1 cellular context compared by ENCODE assay signal in genomic region chr9:93064392-93065124, GRCh38.
A peak's percentile ranks its signal among the peaks of the same experiment; 100 is the strongest.
TF ChIP-seq lines count a peak whose summit lies in the region.

No MANE protein-coding gene starts in this region.

TF ChIP-seq in K562, 482 proteins besides CTCF, POLR2A, EP300 and RAD21 (continued from another document and continues in another):
- TF ChIP-seq, protein P1, sequence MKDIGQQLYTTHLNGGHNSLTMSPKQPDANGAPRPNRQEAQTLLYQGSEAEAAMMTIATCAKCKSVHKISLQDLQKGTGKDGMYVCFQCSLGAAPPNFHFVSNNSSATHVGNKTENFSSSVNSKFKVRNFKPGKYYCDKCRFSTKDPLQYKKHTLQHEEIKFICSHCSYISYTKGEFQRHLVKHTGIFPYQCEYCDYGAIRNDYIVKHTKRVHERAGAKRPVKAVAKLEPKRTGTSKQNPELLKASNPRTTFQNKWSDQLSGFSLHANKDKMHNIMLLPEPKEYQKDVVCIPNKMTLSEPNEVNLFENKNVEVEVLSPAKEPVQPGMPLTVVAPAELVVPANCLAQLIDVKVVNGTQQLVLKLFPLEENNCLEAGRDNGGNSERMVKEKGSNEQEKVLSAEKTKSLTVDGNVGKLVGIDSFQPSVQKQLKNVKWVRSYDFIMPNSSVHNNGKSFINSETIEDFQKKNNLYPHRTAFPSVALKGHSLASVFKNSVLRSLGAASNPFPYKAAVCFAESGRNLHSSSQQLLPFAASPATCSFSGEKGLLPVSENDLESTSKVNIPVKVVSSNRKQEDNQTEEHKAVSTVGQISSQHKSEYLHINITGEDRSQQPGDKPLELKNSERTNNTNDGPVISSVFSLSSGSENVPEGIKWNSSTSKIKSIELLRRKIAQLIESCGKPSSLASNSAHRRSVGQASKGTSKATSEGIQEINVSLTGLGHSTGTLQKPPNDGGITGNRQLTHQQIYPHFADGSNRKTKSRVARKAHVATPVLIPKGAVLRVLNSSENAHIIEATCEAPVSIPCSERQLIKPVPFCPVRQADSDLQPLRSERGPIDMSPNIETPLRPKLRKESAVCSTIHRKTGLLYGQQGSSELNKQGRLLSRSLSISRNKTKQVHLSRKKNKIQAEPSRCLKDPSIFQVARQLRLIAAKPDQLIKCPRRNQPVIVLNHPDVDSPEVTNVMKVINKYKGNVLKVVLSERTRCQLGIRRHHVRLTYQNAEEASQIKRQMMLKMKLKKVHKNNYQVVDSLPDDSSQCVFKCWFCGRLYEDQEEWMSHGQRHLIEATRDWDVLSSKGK (CRISPR knock-in tag; IDR thresholded peaks at IDR 0.05): no peak
- TF ChIP-seq, protein P2, sequence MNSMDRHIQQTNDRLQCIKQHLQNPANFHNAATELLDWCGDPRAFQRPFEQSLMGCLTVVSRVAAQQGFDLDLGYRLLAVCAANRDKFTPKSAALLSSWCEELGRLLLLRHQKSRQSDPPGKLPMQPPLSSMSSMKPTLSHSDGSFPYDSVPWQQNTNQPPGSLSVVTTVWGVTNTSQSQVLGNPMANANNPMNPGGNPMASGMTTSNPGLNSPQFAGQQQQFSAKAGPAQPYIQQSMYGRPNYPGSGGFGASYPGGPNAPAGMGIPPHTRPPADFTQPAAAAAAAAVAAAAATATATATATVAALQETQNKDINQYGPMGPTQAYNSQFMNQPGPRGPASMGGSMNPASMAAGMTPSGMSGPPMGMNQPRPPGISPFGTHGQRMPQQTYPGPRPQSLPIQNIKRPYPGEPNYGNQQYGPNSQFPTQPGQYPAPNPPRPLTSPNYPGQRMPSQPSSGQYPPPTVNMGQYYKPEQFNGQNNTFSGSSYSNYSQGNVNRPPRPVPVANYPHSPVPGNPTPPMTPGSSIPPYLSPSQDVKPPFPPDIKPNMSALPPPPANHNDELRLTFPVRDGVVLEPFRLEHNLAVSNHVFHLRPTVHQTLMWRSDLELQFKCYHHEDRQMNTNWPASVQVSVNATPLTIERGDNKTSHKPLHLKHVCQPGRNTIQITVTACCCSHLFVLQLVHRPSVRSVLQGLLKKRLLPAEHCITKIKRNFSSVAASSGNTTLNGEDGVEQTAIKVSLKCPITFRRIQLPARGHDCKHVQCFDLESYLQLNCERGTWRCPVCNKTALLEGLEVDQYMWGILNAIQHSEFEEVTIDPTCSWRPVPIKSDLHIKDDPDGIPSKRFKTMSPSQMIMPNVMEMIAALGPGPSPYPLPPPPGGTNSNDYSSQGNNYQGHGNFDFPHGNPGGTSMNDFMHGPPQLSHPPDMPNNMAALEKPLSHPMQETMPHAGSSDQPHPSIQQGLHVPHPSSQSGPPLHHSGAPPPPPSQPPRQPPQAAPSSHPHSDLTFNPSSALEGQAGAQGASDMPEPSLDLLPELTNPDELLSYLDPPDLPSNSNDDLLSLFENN (IDR thresholded peaks at IDR 0.05; ENCODE audit: low read depth in 2 of 2, low read length in 2 of 2): peak in 1 of 2 experiments; percentile 91; a peak in 2 of 4 replicates
- TF ChIP-seq YY1 (IDR thresholded peaks at IDR 0.05; ENCODE audit: borderline replicate concordance in 1 of 3, control insufficient read depth in 1 of 3, extremely low read depth in 1 of 3, insufficient read depth in 3 of 3, insufficient read length in 1 of 3, insufficient replicate concordance in 2 of 3, low read depth in 1 of 3, low read length in 2 of 3) (peak in 1 of 3 experiments; percentile 31), CHCHD3 (CRISPR knock-in tag; IDR thresholded peaks at IDR 0.05) (no peak), TAL1 (IDR thresholded peaks at IDR 0.05) (peak; percentile 21; the same call in 1 of the 2 replicates), ATF7 (IDR thresholded peaks at IDR 0.05) (peak; percentile 76), SPI1 (IDR thresholded peaks at IDR 0.05; ENCODE audit: borderline replicate concordance, low read depth, low read length) (peak; percentile 67; the same call in 1 of the 2 replicates), HCFC1 (IDR thresholded peaks at IDR 0.05; ENCODE audit: low read depth, low read length) (peak; percentile 62), NFYB (IDR thresholded peaks at IDR 0.05; ENCODE audit: extremely low read depth, insufficient read length) (no peak), CREM (IDR thresholded peaks at IDR 0.05; ENCODE audit: low read depth) (peak; percentile 60), RFX1 (IDR thresholded peaks at IDR 0.05) (no peak), NCOR1 (IDR thresholded peaks at IDR 0.05) (peak; percentile 34; the same call in 1 of the 2 replicates), ETV1 (tag; conservative IDR thresholded peaks at IDR 0.05; ENCODE audit: low read depth) (peak; percentile 99), CREB1 (IDR thresholded peaks at IDR 0.05) (no peak; the same call in 1 of the 2 replicates), CREB1 (CRISPR knock-in tag; IDR thresholded peaks at IDR 0.05) (0 out of 2 replicates have a peak, but pooled peaks have one; percentile 46), RNF2 (IDR thresholded peaks at IDR 0.05) (peak; percentile 83; the same call in 1 of the 2 replicates), BACH1 (tag; IDR thresholded peaks at IDR 0.05) (no peak), ARID2 (IDR thresholded peaks at IDR 0.05) (no peak), XRCC3 (IDR thresholded peaks at IDR 0.05) (no peak), ZBTB33 (CRISPR knock-in tag; IDR thresholded peaks at IDR 0.05) (peak; percentile 79), GATAD2A (IDR thresholded peaks at IDR 0.05) (no peak), PPARD (CRISPR knock-in tag; IDR thresholded peaks at IDR 0.05) (no peak), NFXL1 (CRISPR knock-in tag; IDR thresholded peaks at IDR 0.05) (no peak), MAFK (IDR thresholded peaks at IDR 0.05; ENCODE audit: low read length) (peak; percentile 27; the same call in 1 of the 2 replicates), MTA3 (IDR thresholded peaks at IDR 0.05; ENCODE audit: borderline replicate concordance) (peak; percentile 25; the same call in 1 of the 2 replicates), MEF2D (tag; conservative IDR thresholded peaks at IDR 0.05; ENCODE audit: low read depth) (no peak), ETV6 (IDR thresholded peaks at IDR 0.05; ENCODE audit: borderline replicate concordance in 1 of 2, low read depth in 2 of 2, low read length in 1 of 2) (no peak), ETV6 (CRISPR knock-in tag; IDR thresholded peaks at IDR 0.05; ENCODE audit: borderline replicate concordance) (no peak), DPF2 (IDR thresholded peaks at IDR 0.05) (0 out of 2 replicates have a peak, but pooled peaks have one; percentile 20), SMAD4 (CRISPR knock-in tag; conservative IDR thresholded peaks at IDR 0.05) (peak; percentile 92), PRDM10 (IDR thresholded peaks at IDR 0.05; ENCODE audit: partially characterized antibody) (peak; percentile 45), CBX3 (IDR thresholded peaks at IDR 0.05; ENCODE audit: borderline replicate concordance in 1 of 2, low read length in 2 of 2) (peak in 1 of 2 experiments; percentile 37; a peak in 1 of 3 replicates), TARDBP (IDR thresholded peaks at IDR 0.05) (no peak), DMBX1 (CRISPR knock-in tag; IDR thresholded peaks at IDR 0.05; ENCODE audit: borderline replicate concordance) (peak; percentile 69), TBL1XR1 (IDR thresholded peaks at IDR 0.05; ENCODE audit: low read length in 2 of 2) (no peak; a peak in 1 of 4 replicates), ZNF253 (CRISPR knock-in tag; conservative IDR thresholded peaks at IDR 0.05) (no peak)
- TF ChIP-seq, protein P3, sequence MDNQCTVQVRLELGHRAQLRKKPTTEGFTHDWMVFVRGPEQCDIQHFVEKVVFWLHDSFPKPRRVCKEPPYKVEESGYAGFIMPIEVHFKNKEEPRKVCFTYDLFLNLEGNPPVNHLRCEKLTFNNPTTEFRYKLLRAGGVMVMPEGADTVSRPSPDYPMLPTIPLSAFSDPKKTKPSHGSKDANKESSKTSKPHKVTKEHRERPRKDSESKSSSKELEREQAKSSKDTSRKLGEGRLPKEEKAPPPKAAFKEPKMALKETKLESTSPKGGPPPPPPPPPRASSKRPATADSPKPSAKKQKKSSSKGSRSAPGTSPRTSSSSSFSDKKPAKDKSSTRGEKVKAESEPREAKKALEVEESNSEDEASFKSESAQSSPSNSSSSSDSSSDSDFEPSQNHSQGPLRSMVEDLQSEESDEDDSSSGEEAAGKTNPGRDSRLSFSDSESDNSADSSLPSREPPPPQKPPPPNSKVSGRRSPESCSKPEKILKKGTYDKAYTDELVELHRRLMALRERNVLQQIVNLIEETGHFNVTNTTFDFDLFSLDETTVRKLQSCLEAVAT (IDR thresholded peaks at IDR 0.05): peak in 1 of 2 experiments; percentile 100; a peak in 2 of 4 replicates
- TF ChIP-seq, protein P4, sequence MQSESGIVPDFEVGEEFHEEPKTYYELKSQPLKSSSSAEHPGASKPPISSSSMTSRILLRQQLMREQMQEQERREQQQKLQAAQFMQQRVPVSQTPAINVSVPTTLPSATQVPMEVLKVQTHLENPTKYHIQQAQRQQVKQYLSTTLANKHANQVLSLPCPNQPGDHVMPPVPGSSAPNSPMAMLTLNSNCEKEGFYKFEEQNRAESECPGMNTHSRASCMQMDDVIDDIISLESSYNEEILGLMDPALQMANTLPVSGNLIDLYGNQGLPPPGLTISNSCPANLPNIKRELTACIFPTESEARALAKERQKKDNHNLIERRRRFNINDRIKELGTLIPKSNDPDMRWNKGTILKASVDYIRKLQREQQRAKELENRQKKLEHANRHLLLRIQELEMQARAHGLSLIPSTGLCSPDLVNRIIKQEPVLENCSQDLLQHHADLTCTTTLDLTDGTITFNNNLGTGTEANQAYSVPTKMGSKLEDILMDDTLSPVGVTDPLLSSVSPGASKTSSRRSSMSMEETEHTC (IDR thresholded peaks at IDR 0.05): 0 out of 2 replicates have a peak, but pooled peaks have one; percentile 36
- TF ChIP-seq, protein P5, sequence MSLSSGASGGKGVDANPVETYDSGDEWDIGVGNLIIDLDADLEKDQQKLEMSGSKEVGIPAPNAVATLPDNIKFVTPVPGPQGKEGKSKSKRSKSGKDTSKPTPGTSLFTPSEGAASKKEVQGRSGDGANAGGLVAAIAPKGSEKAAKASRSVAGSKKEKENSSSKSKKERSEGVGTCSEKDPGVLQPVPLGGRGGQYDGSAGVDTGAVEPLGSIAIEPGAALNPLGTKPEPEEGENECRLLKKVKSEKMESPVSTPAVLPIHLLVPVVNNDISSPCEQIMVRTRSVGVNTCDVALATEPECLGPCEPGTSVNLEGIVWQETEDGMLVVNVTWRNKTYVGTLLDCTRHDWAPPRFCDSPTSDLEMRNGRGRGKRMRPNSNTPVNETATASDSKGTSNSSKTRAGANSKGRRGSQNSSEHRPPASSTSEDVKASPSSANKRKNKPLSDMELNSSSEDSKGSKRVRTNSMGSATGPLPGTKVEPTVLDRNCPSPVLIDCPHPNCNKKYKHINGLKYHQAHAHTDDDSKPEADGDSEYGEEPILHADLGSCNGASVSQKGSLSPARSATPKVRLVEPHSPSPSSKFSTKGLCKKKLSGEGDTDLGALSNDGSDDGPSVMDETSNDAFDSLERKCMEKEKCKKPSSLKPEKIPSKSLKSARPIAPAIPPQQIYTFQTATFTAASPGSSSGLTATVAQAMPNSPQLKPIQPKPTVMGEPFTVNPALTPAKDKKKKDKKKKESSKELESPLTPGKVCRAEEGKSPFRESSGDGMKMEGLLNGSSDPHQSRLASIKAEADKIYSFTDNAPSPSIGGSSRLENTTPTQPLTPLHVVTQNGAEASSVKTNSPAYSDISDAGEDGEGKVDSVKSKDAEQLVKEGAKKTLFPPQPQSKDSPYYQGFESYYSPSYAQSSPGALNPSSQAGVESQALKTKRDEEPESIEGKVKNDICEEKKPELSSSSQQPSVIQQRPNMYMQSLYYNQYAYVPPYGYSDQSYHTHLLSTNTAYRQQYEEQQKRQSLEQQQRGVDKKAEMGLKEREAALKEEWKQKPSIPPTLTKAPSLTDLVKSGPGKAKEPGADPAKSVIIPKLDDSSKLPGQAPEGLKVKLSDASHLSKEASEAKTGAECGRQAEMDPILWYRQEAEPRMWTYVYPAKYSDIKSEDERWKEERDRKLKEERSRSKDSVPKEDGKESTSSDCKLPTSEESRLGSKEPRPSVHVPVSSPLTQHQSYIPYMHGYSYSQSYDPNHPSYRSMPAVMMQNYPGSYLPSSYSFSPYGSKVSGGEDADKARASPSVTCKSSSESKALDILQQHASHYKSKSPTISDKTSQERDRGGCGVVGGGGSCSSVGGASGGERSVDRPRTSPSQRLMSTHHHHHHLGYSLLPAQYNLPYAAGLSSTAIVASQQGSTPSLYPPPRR (CRISPR knock-in tag; IDR thresholded peaks at IDR 0.05; ENCODE audit: borderline replicate concordance): peak; percentile 82; the same call in 1 of the 2 replicates
